ENCODE assay signal across 22 cellular contexts in genomic region chr20:23095504-23095903, GRCh38. TPM values are rescaled to one million over a fixed set of nuclear protein-coding genes. Genes with fewer than 3 reads are reported as not detected.
DNase-seq lines count a peak whose midpoint lies in the region; ATAC-seq, FAIRE-seq and TF ChIP-seq lines count a peak whose summit lies in the region.
"Had no signal": no experiment of that assay in that cellular context is flagged by ENCODE, and none has a peak within 500 bp of the region (broad histone marks: within the 10 kb centered on the region; RNA-seq: fewer than 3 reads in every experiment).

No MANE protein-coding gene starts in this region.

- H3K9ac ChIP-seq in smooth muscle cell (ENCODE audit: low read depth): no peak overlapping the region

- WGBS in smooth muscle cell (ENCODE audit: low lambda C conversion rate): 90% methylated on average over 3 of the region's 3 CpGs

- no peaks in the 10 kb centered on the region for H3K27me3 Mint-ChIP-seq in MCF 10A (ENCODE audit: insufficient read depth, unreplicated experiment)
- peaks cover 20 to 46% of the 10 kb centered on the region in 2 donors for H3K27me3 Mint-ChIP-seq in effector memory CD8-positive, alpha-beta T cell

- TF ChIP-seq POLR2A in breast epithelium (IDR thresholded peaks at IDR 0.05): no peak

- H3K36me3 Mint-ChIP-seq in MCF 10A (ENCODE audit: insufficient read depth, unreplicated experiment): no peaks in the 10 kb centered on the region
- no peaks in the 10 kb centered on the region for H3K36me3 Mint-ChIP-seq in effector memory CD8-positive, alpha-beta T cell (ENCODE audit: insufficient read depth)
- H3K36me3 Mint-ChIP-seq: CD4-positive, CD25-positive, alpha-beta regulatory T cell had no signal

- H3K27ac Mint-ChIP-seq in MCF 10A (ENCODE audit: low read depth, unreplicated experiment): peak overlapping the region; percentile 84
- H3K27ac Mint-ChIP-seq in effector memory CD8-positive, alpha-beta T cell: no peak overlapping the region

- H3K4me3 Mint-ChIP-seq in MCF 10A (ENCODE audit: unreplicated experiment): peak overlapping the region; percentile 53
- no peak overlapping the region for H3K4me3 Mint-ChIP-seq in effector memory CD8-positive, alpha-beta T cell
- H3K4me3 Mint-ChIP-seq: CD4-positive, CD25-positive, alpha-beta regulatory T cell had no signal

- H3K4me1 ChIP-seq in breast epithelium (no peaks in the 10 kb centered on the region), foreskin keratinocyte (peaks cover 24% of the 10 kb centered on the region), smooth muscle cell (ENCODE audit: low read depth) (no peaks in the 10 kb centered on the region)

- H3K4me3 ChIP-seq in breast epithelium: no peak overlapping the region
- no peak overlapping the region for H3K4me3 ChIP-seq in bronchial epithelial cell (ENCODE audit: low read depth, low read length)
- no peak overlapping the region for H3K4me3 ChIP-seq in smooth muscle cell

- H3F3A ChIP-seq in smooth muscle cell (ENCODE audit: low read depth): no peaks in the 10 kb centered on the region

- no peaks in the 10 kb centered on the region for H4K20me1 ChIP-seq in smooth muscle cell (ENCODE audit: low read depth)

- no peaks in the 10 kb centered on the region for H3K79me2 ChIP-seq in smooth muscle cell (ENCODE audit: low read depth)

- H3K27me3 ChIP-seq in breast epithelium: no peaks in the 10 kb centered on the region
- H3K27me3 ChIP-seq in bronchial epithelial cell (ENCODE audit: control insufficient read depth, insufficient read depth, low read length): no peaks in the 10 kb centered on the region
- no peaks in the 10 kb centered on the region for H3K27me3 ChIP-seq in foreskin keratinocyte
- no peaks in the 10 kb centered on the region for H3K27me3 ChIP-seq in smooth muscle cell (ENCODE audit: low read depth)

- H3K4me1 Mint-ChIP-seq in MCF 10A (ENCODE audit: insufficient read depth, unreplicated experiment): peaks cover 44% of the 10 kb centered on the region
- no peaks in the 10 kb centered on the region for H3K4me1 Mint-ChIP-seq in effector memory CD8-positive, alpha-beta T cell (ENCODE audit: low read depth in 2 of 2)
- H3K4me1 Mint-ChIP-seq: CD4-positive, CD25-positive, alpha-beta regulatory T cell had no signal

- H3K36me3 ChIP-seq in breast epithelium (no peaks in the 10 kb centered on the region), bronchial epithelial cell (ENCODE audit: control insufficient read depth, insufficient read depth, low read length) (no peaks in the 10 kb centered on the region), smooth muscle cell (ENCODE audit: low read depth) (no peaks in the 10 kb centered on the region)

- ATAC-seq in foreskin keratinocyte: no peak
- no peak for ATAC-seq in effector memory CD8-positive, alpha-beta T cell (replicated peaks)

- DNase-seq in MCF 10A (ENCODE audit: unreplicated experiment): peak; percentile 50
- no peak for DNase-seq in breast epithelium (ENCODE audit: low spot score in 2 of 2)
- peak; percentile 31 for DNase-seq in bronchial epithelial cell (ENCODE audit: low read depth)
- no peak for DNase-seq in foreskin keratinocyte
- DNase-seq in smooth muscle cell (lab: John Stamatoyannopoulos, UW; ENCODE audit: unreplicated experiment): no peak
- no peak for DNase-seq in effector memory CD8-positive, alpha-beta T cell
- no peak for DNase-seq in germinal center (ENCODE audit: low spot score)
- no peak for DNase-seq in NCI-H446 treated with DMSO at 0.1 percent for 48 hours (lab: John Stamatoyannopoulos, UW)
- DNase-seq: 8988T; CD4-positive, CD25-positive, alpha-beta regulatory T cell; COR-L47; DMS 273 treated with DMSO at 0.1 percent for 48 hours; DND-41; H7; KBM-7; NCI-H1048; NCI-H2081; NCI-H510A; NCI-H748 treated with DMSO at 0.1 percent for 48 hours; NK-92 treated with Interleukin-12 subunit alpha and Interleukin-12 subunit beta, amount 100 ng/mL, for 24 hours; SIG-M5 had no signal

- no peak overlapping the region for H2AFZ ChIP-seq in smooth muscle cell (ENCODE audit: low read depth)

- no peaks in the 10 kb centered on the region for H3K9me3 Mint-ChIP-seq in MCF 10A (ENCODE audit: unreplicated experiment)
- no peaks in the 10 kb centered on the region for H3K9me3 Mint-ChIP-seq in effector memory CD8-positive, alpha-beta T cell

- H3K27ac ChIP-seq in breast epithelium: no peak overlapping the region
- peak overlapping the region; percentile 96 for H3K27ac ChIP-seq in foreskin keratinocyte
- H3K27ac ChIP-seq in smooth muscle cell (ENCODE audit: low read depth): peak overlapping the region; percentile 64

- CTCF ChIA-PET in MCF 10A (lab: Yijun Ruan, JAX): interaction anchor here (0.5 to 4.8 kb wide), 18 partner anchors 10 to 409 kb away, joined by 3 to 29 read pairs (median 4); no protein-coding TSS in a partner anchor

- no peak overlapping the region for H3K4me2 ChIP-seq in smooth muscle cell

- intact Hi-C loops in MCF 10A (cut with micrococcal nuclease) (no loop called here), breast epithelium (cut with DNase I; ENCODE audit: low total_unique reads) (no loop called here)

- H3K9me3 ChIP-seq in breast epithelium (no peaks in the 10 kb centered on the region), smooth muscle cell (replicated peaks; ENCODE audit: low read depth) (no peaks in the 10 kb centered on the region)

- no TSS peak for BruUV-seq in MCF 10A (replicated peaks; lab: Mats Ljungman, UMichigan)

- TF ChIP-seq CTCF in MCF 10A (IDR thresholded peaks at IDR 0.05; ENCODE audit: unreplicated experiment) (no peak), breast epithelium (IDR thresholded peaks at IDR 0.05) (no peak), bronchial epithelial cell (IDR thresholded peaks at IDR 0.05; ENCODE audit: insufficient read depth, low read length, severe bottlenecking) (no peak), foreskin keratinocyte (conservative IDR thresholded peaks at IDR 0.05) (no peak), smooth muscle cell (IDR thresholded peaks at IDR 0.05; ENCODE audit: borderline replicate concordance, insufficient read depth, poor library complexity, severe bottlenecking) (no peak)

- POLR2A ChIA-PET in MCF 10A (lab: Yijun Ruan, JAX): interaction anchor here (0.6 to 3.6 kb wide), 16 partner anchors 8 to 366 kb away, joined by 3 to 25 read pairs (median 4); partner anchors contain the start of gene NXT1

- FAIRE-seq in bronchial epithelial cell (lab: Jason Lieb, UNC): no peak

RNA-seq across cellular contexts. Expression of gene CD93, which starts 9.4 kb away (rescaled TPM):
- total RNA-seq in MCF 10A (2022): not detected in 2 replicates
- 10 to 100 TPM; 19.2 to 64.9 (median 36.5) TPM for total RNA-seq in breast epithelium
- under 0.01 and 0.13 TPM in 2 replicates for total RNA-seq in bronchial epithelial cell
- not detected in 2 replicates for total RNA-seq in foreskin keratinocyte
- not detected in 2 replicates for polyA plus RNA-seq in foreskin keratinocyte
- not detected in 2 replicates for total RNA-seq in smooth muscle cell
- not detected in 2 replicates for polyA plus RNA-seq in smooth muscle cell
- total RNA-seq: G401 had no signal

RNA-seq across cellular contexts. Expression of gene THBD, which starts 46.0 kb away (rescaled TPM):
- total RNA-seq in MCF 10A (2022) (15.4 and 36.2 TPM in 2 replicates), breast epithelium (10 to 100 TPM; 22.6 to 44.2 (median 28.2) TPM), bronchial epithelial cell (12.6 and 21.4 TPM in 2 replicates), foreskin keratinocyte (2.0 and 2.6 TPM in 2 replicates), smooth muscle cell (8.4 and 9.9 TPM in 2 replicates)
- polyA plus RNA-seq in foreskin keratinocyte (1.1 and 1.8 TPM in 2 replicates), smooth muscle cell (10.0 and 10.5 TPM in 2 replicates)
- total RNA-seq: CD4-positive, CD25-positive, alpha-beta regulatory T cell; G401 had no signal
- polyA plus RNA-seq: CD4-positive, CD25-positive, alpha-beta regulatory T cell had no signal

Comparison
In these comparisons a context has a peak if more than half of its experiments do, and no peak if none do; other contexts are left out.
1. DNase-seq: peak in MCF 10A (single experiment) and bronchial epithelial cell (single experiment); none in breast epithelium (0 of 2), foreskin keratinocyte (0 of 2), smooth muscle cell (single experiment), effector memory CD8-positive, alpha-beta T cell (0 of 3), germinal center (single experiment) and NCI-H446 treated with DMSO at 0.1 percent for 48 hours (single experiment).
2. RNA of gene CD93, which starts 9.4 kb away (total RNA-seq): 19.2 to 64.9 TPM in breast epithelium; not detected in MCF 10A, under 0.01 to 0.13 TPM in bronchial epithelial cell, not detected in foreskin keratinocyte and not detected in smooth muscle cell; every median in the first group is over 10 times any median in the second.
3. H3K27ac ChIP-seq: peak in foreskin keratinocyte (single experiment) and smooth muscle cell (single experiment); none in breast epithelium (0 of 2).